34 cellular contexts compared by ENCODE assay signal in the genomic region with DNA sequence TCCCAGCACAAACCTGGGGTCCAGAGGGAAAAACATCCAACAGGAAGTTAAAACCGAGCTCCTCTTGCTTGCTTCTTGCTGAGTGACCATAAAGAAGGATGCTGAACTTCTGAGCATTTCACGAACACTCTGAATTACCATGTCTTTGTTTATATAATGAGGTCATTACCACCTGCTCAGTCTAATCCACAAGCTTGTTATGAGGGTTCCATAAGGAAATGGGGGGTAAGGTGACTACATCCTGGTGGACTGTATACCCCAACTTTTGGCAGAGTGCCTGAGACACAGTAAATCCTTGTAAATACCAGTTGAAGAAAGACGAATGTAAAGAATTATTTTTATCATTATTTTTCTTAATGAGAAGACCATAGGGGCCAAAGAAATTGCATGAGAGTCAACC. TPM values are rescaled to one million over a fixed set of nuclear protein-coding genes. Genes with fewer than 3 reads are reported as not detected.
"Had no signal": no experiment of that assay in that cellular context is flagged by ENCODE, and none has a peak within 500 bp of the region (broad histone marks: within the 10 kb centered on the region; RNA-seq: fewer than 3 reads in every experiment).

No MANE protein-coding gene starts in this region.

- H3K4me3 ChIP-seq: adrenal gland, cardiac muscle cell, coronary artery, heart left ventricle, pancreas, prostate gland, sigmoid colon, smooth muscle cell, stomach, tibial artery had no signal

- DNase-seq: activated CD4-positive, alpha-beta T cell treated with anti-CD3 and anti-CD28 coated beads for 48 hours; activated CD4-positive, alpha-beta T cell treated with anti-CD3 and anti-CD28 coated beads, Interleukin-2, amount 50 U/mL, for 48 hours; activated CD8-positive, alpha-beta memory T cell treated with anti-CD3 and anti-CD28 coated beads for 24 hours; activated effector memory CD4-positive, alpha-beta T cell treated with Interleukin-2 at 50 U/mL for 16 hours; activated naive CD4-positive, alpha-beta T cell treated with anti-CD3 and anti-CD28 coated beads for 36 hours; activated naive CD8-positive, alpha-beta T cell treated with anti-CD3 and anti-CD28 coated beads for 36 hours; adrenal gland; aorta; cerebellar nuclear complex; effector memory CD8-positive, alpha-beta T cell; foreskin fibroblast; heart left ventricle; hypothalamus; immature natural killer cell; kidney; naive thymus-derived CD4-positive, alpha-beta T cell; nucleus accumbens; pancreas; retina; sigmoid colon; stimulated activated CD4-positive, alpha-beta T cell treated with anti-CD3 and anti-CD28 coated beads, Interleukin-1b, Interleukin-23, amount 100 ng/mL, for 48 hours; stimulated activated naive B cell treated with anti-CD40 and anti-IgM and Interleukin-4, amounts not matched to agents 10 μg/mL and 1 μg/mL and 100 μg/mL, for 72 hours; stomach; T-helper 17 cell; T1000; tibial artery; WERI-Rb-1 had no signal

- H3K27ac ChIP-seq: adrenal gland, cardiac muscle cell, coronary artery, heart left ventricle, pancreas, prostate gland, sigmoid colon, stomach, WERI-Rb-1 had no signal

- H3K27ac Mint-ChIP-seq: activated naive CD4-positive, alpha-beta T cell treated with anti-CD3 and anti-CD28 coated beads for 36 hours; activated naive CD8-positive, alpha-beta T cell treated with anti-CD3 and anti-CD28 coated beads for 36 hours; brain; effector memory CD8-positive, alpha-beta T cell; immature natural killer cell; mesothelial cell of epicardium; naive thymus-derived CD4-positive, alpha-beta T cell; stimulated activated naive B cell treated with anti-CD40 and anti-IgM and Interleukin-4, amounts not matched to agents 10 μg/mL and 1 μg/mL and 100 μg/mL, for 72 hours; T-helper 17 cell had no signal

- H3K4me1 ChIP-seq: adrenal gland, heart left ventricle, pancreas, prostate gland had no signal

- H3K36me3 ChIP-seq: adrenal gland, cardiac muscle cell, prostate gland had no signal

- H3K4me3 Mint-ChIP-seq: activated naive CD4-positive, alpha-beta T cell treated with anti-CD3 and anti-CD28 coated beads for 36 hours; activated naive CD8-positive, alpha-beta T cell treated with anti-CD3 and anti-CD28 coated beads for 36 hours; brain; effector memory CD8-positive, alpha-beta T cell; immature natural killer cell; mesothelial cell of epicardium; naive thymus-derived CD4-positive, alpha-beta T cell; stimulated activated naive B cell treated with anti-CD40 and anti-IgM and Interleukin-4, amounts not matched to agents 10 μg/mL and 1 μg/mL and 100 μg/mL, for 72 hours; T-helper 17 cell had no signal

- H3K9me3 ChIP-seq: adrenal gland, heart left ventricle, pancreas, prostate gland, sigmoid colon, stomach, tibial artery had no signal

- H3K27me3 Mint-ChIP-seq: brain; effector memory CD8-positive, alpha-beta T cell; stimulated activated naive B cell treated with anti-CD40 and anti-IgM and Interleukin-4, amounts not matched to agents 10 μg/mL and 1 μg/mL and 100 μg/mL, for 72 hours; T-helper 17 cell had no signal

- H3K27me3 ChIP-seq: adrenal gland, cardiac muscle cell, heart left ventricle, pancreas, sigmoid colon, stomach, tibial artery had no signal

- H3K4me1 Mint-ChIP-seq: activated naive CD8-positive, alpha-beta T cell treated with anti-CD3 and anti-CD28 coated beads for 36 hours; brain; immature natural killer cell; naive thymus-derived CD4-positive, alpha-beta T cell; stimulated activated naive B cell treated with anti-CD40 and anti-IgM and Interleukin-4, amounts not matched to agents 10 μg/mL and 1 μg/mL and 100 μg/mL, for 72 hours; T-helper 17 cell had no signal

- ATAC-seq: activated CD4-positive, CD25-positive, alpha-beta regulatory T cell treated with anti-CD3 and anti-CD28 coated beads, Interleukin-2, amount 50 U/mL, for 24 hours; effector memory CD8-positive, alpha-beta T cell; heart left ventricle; naive thymus-derived CD4-positive, alpha-beta T cell; pancreas; stimulated activated naive B cell treated with anti-CD40 and anti-IgM and Interleukin-4, amounts not matched to agents 10 μg/mL and 1 μg/mL and 100 μg/mL, for 72 hours; T-helper 17 cell had no signal

- H3K36me3 Mint-ChIP-seq: activated naive CD8-positive, alpha-beta T cell treated with anti-CD3 and anti-CD28 coated beads for 36 hours; brain; immature natural killer cell; naive thymus-derived CD4-positive, alpha-beta T cell; stimulated activated naive B cell treated with anti-CD40 and anti-IgM and Interleukin-4, amounts not matched to agents 10 μg/mL and 1 μg/mL and 100 μg/mL, for 72 hours had no signal

- H3K9me3 Mint-ChIP-seq: activated naive CD4-positive, alpha-beta T cell treated with anti-CD3 and anti-CD28 coated beads for 36 hours; activated naive CD8-positive, alpha-beta T cell treated with anti-CD3 and anti-CD28 coated beads for 36 hours; brain; effector memory CD8-positive, alpha-beta T cell; immature natural killer cell; mesothelial cell of epicardium; naive thymus-derived CD4-positive, alpha-beta T cell; stimulated activated naive B cell treated with anti-CD40 and anti-IgM and Interleukin-4, amounts not matched to agents 10 μg/mL and 1 μg/mL and 100 μg/mL, for 72 hours had no signal

RNA-seq across cellular contexts. Expression of gene CCDC149, which starts 16.8 kb away (rescaled TPM):
- total RNA-seq: activated naive CD4-positive, alpha-beta T cell treated with anti-CD3 and anti-CD28 coated beads for 36 hours; activated naive CD8-positive, alpha-beta T cell treated with anti-CD3 and anti-CD28 coated beads for 36 hours had no signal
- polyA plus RNA-seq: naive thymus-derived CD4-positive, alpha-beta T cell had no signal
